In genomic region chr17:4956493-4957061, GRCh38 we compare ENCODE assay signal across 11 cellular contexts. TPM values are rescaled to one million over a fixed set of nuclear protein-coding genes. Genes with fewer than 3 reads are reported as not detected.
DNase-seq lines count a peak whose midpoint lies in the region; ATAC-seq and TF ChIP-seq lines count a peak whose summit lies in the region.
"Had no signal": no experiment of that assay in that cellular context is flagged by ENCODE, and none has a peak within 500 bp of the region (broad histone marks: within the 10 kb centered on the region; RNA-seq: fewer than 3 reads in every experiment).

No MANE protein-coding gene starts in this region.

- no peak for TF ChIP-seq EP300 in stomach (IDR thresholded peaks at IDR 0.05)

- peaks cover 8% of the 10 kb centered on the region for H3K4me1 Mint-ChIP-seq in activated CD8-positive, alpha-beta T cell treated with anti-CD3 and anti-CD28 coated beads for 36 hours (ENCODE audit: low read depth)
- H3K4me1 Mint-ChIP-seq: B cell had no signal

- H3K9me3 ChIP-seq in heart left ventricle (no peaks in the 10 kb centered on the region), stomach (no peaks in the 10 kb centered on the region)
- H3K9me3 ChIP-seq: SK-N-SH had no signal

- H3K27ac ChIP-seq in heart left ventricle (no peak overlapping the region), stomach (no peak overlapping the region)

- H3K27ac Mint-ChIP-seq in activated CD8-positive, alpha-beta T cell treated with anti-CD3 and anti-CD28 coated beads for 36 hours = no peak overlapping the region
- H3K27ac Mint-ChIP-seq: B cell had no signal

- no peak overlapping the region for H3K4me3 Mint-ChIP-seq in activated CD8-positive, alpha-beta T cell treated with anti-CD3 and anti-CD28 coated beads for 36 hours
- H3K4me3 Mint-ChIP-seq: B cell had no signal

- TF ChIP-seq CTCF in heart left ventricle (IDR thresholded peaks at IDR 0.05) = peak in 7 of 12 donors; percentile 5 to 40 (median 29)
- TF ChIP-seq CTCF in activated CD8-positive, alpha-beta T cell treated with anti-CD3 and anti-CD28 coated beads for 36 hours (IDR thresholded peaks at IDR 0.05) = peak; percentile 36
- TF ChIP-seq CTCF in fibroblast of pulmonary artery (IDR thresholded peaks at IDR 0.05; ENCODE audit: low read length, missing control alignments) = peak; percentile 21
- peak in 1 of 7 experiments; percentile 15 for TF ChIP-seq CTCF in stomach (IDR thresholded peaks at IDR 0.05)

- POLR2A ChIA-PET in activated CD8-positive, alpha-beta T cell treated with anti-CD3 and anti-CD28 coated beads for 36 hours (lab: Charles Lee) = interaction anchor here (1.3 to 20.8 kb wide), 3 partner anchors 10 to 48 kb away, joined by 3 to 627 read pairs (median 46); partner anchors contain the start of genes PFN1 and SPAG7

- CTCF ChIA-PET in activated CD8-positive, alpha-beta T cell treated with anti-CD3 and anti-CD28 coated beads for 36 hours (lab: Charles Lee) = interaction anchor here (0.9 to 1.6 kb wide), 6 partner anchors 9 to 105 kb away, joined by 3 to 9 read pairs (median 4); partner anchors contain the start of gene SPAG7

- ATAC-seq in heart left ventricle (no peak), GM19452 (IDR thresholded peaks at IDR 0.05; ENCODE audit: unreplicated experiment) (no peak), HG02870 (IDR thresholded peaks at IDR 0.05; ENCODE audit: unreplicated experiment) (no peak), HG03520 (IDR thresholded peaks at IDR 0.05; ENCODE audit: unreplicated experiment) (no peak)
- ATAC-seq in activated CD8-positive, alpha-beta T cell treated with anti-CD3 and anti-CD28 coated beads for 36 hours = peak; percentile 37

- TF ChIP-seq POLR2A in heart left ventricle (IDR thresholded peaks at IDR 0.05) (no peak), stomach (IDR thresholded peaks at IDR 0.05) (no peak)

- H3K36me3 ChIP-seq in heart left ventricle (peaks cover 3 to 55% (median 39%) of the 10 kb centered on the region in 9 donors), stomach (peaks cover 13 to 44% (median 36%) of the 10 kb centered on the region in 4 donors)

- H3K27me3 ChIP-seq in heart left ventricle (no peaks in the 10 kb centered on the region), stomach (no peaks in the 10 kb centered on the region)

- no peak overlapping the region for H3K4me3 ChIP-seq in heart left ventricle
- H3K4me3 ChIP-seq in fibroblast of pulmonary artery (replicated peaks; ENCODE audit: low read depth, low read length) = no peak overlapping the region
- no peak overlapping the region for H3K4me3 ChIP-seq in stomach

- no peaks in the 10 kb centered on the region for H3K9me3 Mint-ChIP-seq in activated CD8-positive, alpha-beta T cell treated with anti-CD3 and anti-CD28 coated beads for 36 hours

- H3K4me1 ChIP-seq in heart left ventricle (peaks cover 0 to 29% (median 0%) of the 10 kb centered on the region in 12 donors), stomach (peaks cover 0 to 4% (median 1%) of the 10 kb centered on the region in 4 donors)

- DNase-seq in heart left ventricle = peak in 2 of 5 donors; percentile 39 to 75
- no peak for DNase-seq in cardiac septum (ENCODE audit: low spot score)
- DNase-seq in activated CD8-positive, alpha-beta T cell treated with anti-CD3 and anti-CD28 coated beads for 36 hours = peak; percentile 71
- DNase-seq in fibroblast of pulmonary artery (ENCODE audit: low read depth) = no peak
- DNase-seq in stomach = peak; percentile 46
- DNase-seq: nucleus accumbens, SK-N-SH had no signal

- WGBS in heart left ventricle, 4 donors = 78 to 85% (median 80%) methylated on average over 10 of the region's 10 CpGs
- 77 to 85% (median 82%) methylated on average over 10 of the region's 10 CpGs for WGBS in stomach, 5 donors

- intact Hi-C loops in heart left ventricle (cut with DNase I) = no loop called here
- intact Hi-C loops in cardiac septum (cut with DNase I) = no loop called here
- intact Hi-C loops in activated CD8-positive, alpha-beta T cell treated with anti-CD3 and anti-CD28 coated beads for 36 hours (cut with micrococcal nuclease) = no loop called here
- intact Hi-C loops in stomach (cut with DNase I; ENCODE audit: low total_unique reads) = no loop called here

- no peaks in the 10 kb centered on the region for H3K27me3 Mint-ChIP-seq in activated CD8-positive, alpha-beta T cell treated with anti-CD3 and anti-CD28 coated beads for 36 hours
- H3K27me3 Mint-ChIP-seq: B cell had no signal

- H3K36me3 Mint-ChIP-seq in activated CD8-positive, alpha-beta T cell treated with anti-CD3 and anti-CD28 coated beads for 36 hours (ENCODE audit: low read depth) = peaks cover 3% of the 10 kb centered on the region

RNA-seq across cellular contexts. Expression of gene ENO3, which starts 5.7 kb away (rescaled TPM):
- total RNA-seq in heart left ventricle = 1,000 to 10,000 TPM in 2 of 9 donors, 100 to 1,000 TPM in 7; 383 to 1,354 (median 668) TPM
- 1,000 to 10,000 TPM in 1 of 2 donors, 100 to 1,000 TPM in 1; 253 to 1,459 TPM for polyA plus RNA-seq in heart left ventricle
- total RNA-seq in cardiac septum = 382 TPM
- total RNA-seq in activated CD8-positive, alpha-beta T cell treated with anti-CD3 and anti-CD28 coated beads for 36 hours = 10 to 100 TPM; 31.3 to 34.0 TPM
- total RNA-seq in stomach = 10 to 100 TPM in 1 of 5 donors, 1 to 10 TPM in 3, not detected in 1; 1.8 to 12.1 (median 5.8) TPM
- polyA plus RNA-seq in stomach = 10 to 100 TPM in 1 of 3 donors, 1 to 10 TPM in 2; 6.6 to 11.3 (median 10.0) TPM

RNA-seq across cellular contexts. Expression of gene PFN1, which starts 8.2 kb away (rescaled TPM):
- total RNA-seq in heart left ventricle = 100 to 1,000 TPM; 145 to 608 (median 234) TPM
- 100 to 1,000 TPM; 177 to 982 TPM for polyA plus RNA-seq in heart left ventricle
- total RNA-seq in cardiac septum = 204 TPM
- 1,000 to 10,000 TPM; 1,726 to 1,759 TPM for total RNA-seq in activated CD8-positive, alpha-beta T cell treated with anti-CD3 and anti-CD28 coated beads for 36 hours
- 100 to 1,000 TPM; 218 to 690 (median 514) TPM for total RNA-seq in stomach
- 100 to 1,000 TPM; 587 to 789 (median 610) TPM for polyA plus RNA-seq in stomach

RNA-seq across cellular contexts. Expression of gene SPAG7, which starts 11.0 kb away (rescaled TPM):
- total RNA-seq in heart left ventricle = 100 to 1,000 TPM in 6 of 9 donors, 10 to 100 TPM in 3; 88.7 to 149 (median 125) TPM
- polyA plus RNA-seq in heart left ventricle = 100 to 1,000 TPM; 118 to 192 TPM
- total RNA-seq in cardiac septum = 104 TPM
- 10 to 100 TPM; 62.7 to 62.9 TPM for total RNA-seq in activated CD8-positive, alpha-beta T cell treated with anti-CD3 and anti-CD28 coated beads for 36 hours
- 100 to 1,000 TPM in 1 of 5 donors, 10 to 100 TPM in 4; 17.5 to 133 (median 51.8) TPM for total RNA-seq in stomach
- 10 to 100 TPM; 76.4 to 85.8 (median 78.5) TPM for polyA plus RNA-seq in stomach

RNA-seq across cellular contexts. Expression of gene RNF167, which starts 16.5 kb away (rescaled TPM):
- 100 to 1,000 TPM in 1 of 9 donors, 10 to 100 TPM in 8; 50.7 to 111 (median 79.6) TPM for total RNA-seq in heart left ventricle
- 100 to 1,000 TPM; 134 to 152 TPM for polyA plus RNA-seq in heart left ventricle
- total RNA-seq in cardiac septum = 84.7 TPM
- 100 to 1,000 TPM; 144 to 152 TPM for total RNA-seq in activated CD8-positive, alpha-beta T cell treated with anti-CD3 and anti-CD28 coated beads for 36 hours
- total RNA-seq in stomach = 10 to 100 TPM in 4 of 5 donors, 1 to 10 TPM in 1; 8.8 to 57.1 (median 33.9) TPM
- polyA plus RNA-seq in stomach = 100 to 1,000 TPM in 2 of 3 donors, 10 to 100 TPM in 1; 73.3 to 134 (median 112) TPM

RNA-seq across cellular contexts. Expression of gene SLC25A11, which starts 16.7 kb away (rescaled TPM):
- 100 to 1,000 TPM; 146 to 282 (median 204) TPM for total RNA-seq in heart left ventricle
- 100 to 1,000 TPM; 136 to 168 TPM for polyA plus RNA-seq in heart left ventricle
- total RNA-seq in cardiac septum = 176 TPM
- 10 to 100 TPM; 80.8 to 87.0 TPM for total RNA-seq in activated CD8-positive, alpha-beta T cell treated with anti-CD3 and anti-CD28 coated beads for 36 hours
- total RNA-seq in stomach = 10 to 100 TPM; 25.2 to 73.5 (median 43.2) TPM
- polyA plus RNA-seq in stomach = 10 to 100 TPM; 29.1 to 45.6 (median 40.9) TPM

Comparison
In these comparisons a context has a peak if more than half of its experiments do, and no peak if none do; other contexts are left out.
1. DNase-seq: peak in activated CD8-positive, alpha-beta T cell treated with anti-CD3 and anti-CD28 coated beads for 36 hours (single experiment) and stomach (single experiment); none in cardiac septum (single experiment) and fibroblast of pulmonary artery (single experiment).
2. RNA of gene ENO3, which starts 5.7 kb away (total RNA-seq): 383 to 1,354 TPM in heart left ventricle and 382 TPM in cardiac septum (single experiment); 31.3 to 34.0 TPM in activated CD8-positive, alpha-beta T cell treated with anti-CD3 and anti-CD28 coated beads for 36 hours and 1.8 to 12.1 TPM in stomach; every median in the first group is over 10 times any median in the second.